21 cellular contexts compared by ENCODE assay signal in the genomic region with DNA sequence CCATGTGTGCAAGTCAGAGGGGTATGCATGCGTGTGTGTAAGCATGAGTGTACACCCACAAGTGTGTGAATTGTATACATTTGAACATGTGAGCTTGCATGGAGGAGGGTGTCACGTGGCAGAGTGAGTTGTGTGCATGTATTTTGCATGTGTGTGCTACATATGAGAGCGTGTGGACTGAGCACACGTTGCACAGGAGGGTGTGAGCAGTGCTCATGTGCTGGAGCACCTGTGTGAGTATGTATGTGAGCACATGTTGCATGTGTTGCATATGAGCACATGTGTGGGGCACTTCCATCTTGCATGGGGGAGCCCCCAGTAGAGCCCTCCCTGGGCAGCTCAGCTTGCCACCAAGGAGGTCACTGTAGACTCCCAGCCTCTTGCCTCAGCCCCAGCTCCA.
A peak's percentile ranks its signal among the peaks of the same experiment; 100 is the strongest.
DNase-seq lines count a peak whose midpoint lies in the region; ATAC-seq, FAIRE-seq and TF ChIP-seq lines count a peak whose summit lies in the region.
"Had no signal": no experiment of that assay in that cellular context is flagged by ENCODE, and none has a peak within 500 bp of the region (broad histone marks: within the 10 kb centered on the region; RNA-seq: fewer than 3 reads in every experiment).

No MANE protein-coding gene starts in this region.

- no peaks in the 10 kb centered on the region for H3K36me3 ChIP-seq in BLaER1 treated with 17β-estradiol and CSF1 and Interleukin-3, amounts not matched to agents 10 nM and 100 nM
- H3K36me3 ChIP-seq in Loucy (ENCODE audit: insufficient read depth, low read length) (no peaks in the 10 kb centered on the region), GM12878 (ENCODE audit: control insufficient read depth in 2 of 2, insufficient read depth in 2 of 2, low read length in 1 of 2) (no peaks in the 10 kb centered on the region)
- H3K36me3 ChIP-seq: BE2C had no signal

- in situ Hi-C loops in GM12878 (cut with MboI): no loop called here

- ATAC-seq in GM12878: no peak
- no peak for ATAC-seq in HG02885 (IDR thresholded peaks at IDR 0.05; ENCODE audit: poor library complexity, unreplicated experiment)
- ATAC-seq: GM23338 had no signal

- intact Hi-C loops in GM12878 (cut with micrococcal nuclease; ENCODE audit: unreplicated experiment): no loop called here

- no peaks in the 10 kb centered on the region for H3K9me2 ChIP-seq in Loucy (replicated peaks; ENCODE audit: low read depth, low read length)

- TF ChIP-seq POLR2A in GM12878 (IDR thresholded peaks at IDR 0.05; ENCODE audit: low read depth, low read length): no peak

- no peak for DNase-seq in GM12878 (ENCODE audit: low read depth, low spot score)
- DNase-seq in occipital lobe (lab: John Stamatoyannopoulos, UW): peak; percentile 5
- no peak for DNase-seq in activated CD4-positive, alpha-beta T cell treated with anti-CD3 and anti-CD28 coated beads for 1 hour
- no peak for DNase-seq in ureter (ENCODE audit: low spot score)
- DNase-seq: BE2C; Caco-2; CD4-positive, alpha-beta T cell; DND-41; Karpas-422; MM.1S; NCI-H1092 treated with DMSO at 0.1 percent for 48 hours; NCI-H1436 treated with DMSO at 0.1 percent for 48 hours; NCI-H2029; NCI-H226; NCI-H524; NCI-H82; Right ventricle myocardium superior had no signal

- SMC1A ChIA-PET in GM12878 (lab: Charles Lee; ENCODE audit: uncharacterized antibody, unreplicated experiment): no interaction called here

- H2AFZ ChIP-seq in Loucy (ENCODE audit: low read length) (peak overlapping the region; percentile 84), GM12878 (ENCODE audit: control insufficient read depth, low read depth, low read length) (no peak overlapping the region)
- H2AFZ ChIP-seq: GM23338 had no signal

- H4K20me1 ChIP-seq in BLaER1 treated with 17β-estradiol and CSF1 and Interleukin-3, amounts not matched to agents 10 nM and 100 nM: no peaks in the 10 kb centered on the region
- H4K20me1 ChIP-seq in Loucy (ENCODE audit: insufficient read depth, low read length, poor library complexity, severe bottlenecking) (no peaks in the 10 kb centered on the region), GM12878 (ENCODE audit: control insufficient read depth, insufficient read depth) (no peaks in the 10 kb centered on the region)

- TF ChIP-seq EP300 in GM12878 (IDR thresholded peaks at IDR 0.05; ENCODE audit: borderline replicate concordance in 1 of 2, control insufficient read depth in 1 of 2, low read depth in 2 of 2, low read length in 2 of 2): no peak

- POLR2A ChIA-PET in GM12878 (lab: Charles Lee): no interaction called here

- H3K9me3 ChIP-seq in BLaER1 treated with 17β-estradiol and CSF1 and Interleukin-3, amounts not matched to agents 10 nM and 100 nM (replicated peaks in 1 of 11): no peaks in the 10 kb centered on the region
- H3K9me3 ChIP-seq in Loucy (ENCODE audit: insufficient read depth, low read depth, low read length) (no peaks in the 10 kb centered on the region), GM12878 (replicated peaks; ENCODE audit: control insufficient read depth, insufficient read depth, low read length) (no peaks in the 10 kb centered on the region)
- H3K9me3 ChIP-seq: BE2C, Caco-2 had no signal

- H3K4me2 ChIP-seq in BLaER1 treated with 17β-estradiol and CSF1 and Interleukin-3, amounts not matched to agents 10 nM and 100 nM: peak overlapping the region in 9 of 11 experiments; percentile 53 to 92 (median 79); a peak in 12 of 22 replicates
- H3K4me2 ChIP-seq in Loucy (ENCODE audit: low read depth, low read length, poor library complexity, severe bottlenecking) (peak overlapping the region; percentile 93), GM12878 (ENCODE audit: control insufficient read depth, insufficient read depth) (no peak overlapping the region)
- H3K4me2 ChIP-seq: GM23338 had no signal

- 55% methylated on average over 4 of the region's 4 CpGs for WGBS in GM12878 (ENCODE audit: insufficient coverage, insufficient replicate concordance, low lambda C conversion rate, missing lambda C conversion rate)

- no peaks in the 10 kb centered on the region for H3K27me3 ChIP-seq in BLaER1 treated with 17β-estradiol and CSF1 and Interleukin-3, amounts not matched to agents 10 nM and 100 nM
- H3K27me3 ChIP-seq in Loucy (ENCODE audit: insufficient read depth, low read length, poor library complexity, severe bottlenecking) (no peaks in the 10 kb centered on the region), GM12878 (replicated peaks in 1 of 2; ENCODE audit: control insufficient read depth in 2 of 2, insufficient read depth in 2 of 2, low read length in 1 of 2) (no peaks in the 10 kb centered on the region; a peak in 1 of 4 replicates)
- H3K27me3 ChIP-seq: BE2C had no signal

- no peak for TF ChIP-seq RAD21 in GM12878 (IDR thresholded peaks at IDR 0.05; ENCODE audit: insufficient read depth, low read depth, low read length)

- 0 out of 2 replicates have a peak, but pooled peaks cover 4% of the 10 kb centered on the region for H3F3A ChIP-seq in Loucy (ENCODE audit: low read depth)

- no peak for TF ChIP-seq CTCF in Loucy (conservative IDR thresholded peaks at IDR 0.05; ENCODE audit: low read length)
- TF ChIP-seq CTCF in GM12878 (IDR thresholded peaks at IDR 0.05 in 2 of 3, conservative IDR thresholded peaks at IDR 0.05 in 1 of 3; ENCODE audit: control insufficient read depth in 2 of 3, extremely low read depth in 1 of 3, insufficient read depth in 1 of 3, low read depth in 3 of 3, low read length in 3 of 3): no peak

- H3K4me3 ChIP-seq in BLaER1 treated with 17β-estradiol and CSF1 and Interleukin-3, amounts not matched to agents 10 nM and 100 nM: no peak overlapping the region
- peak overlapping the region; percentile 89 for H3K4me3 ChIP-seq in Loucy (ENCODE audit: low read length, poor library complexity, severe bottlenecking)
- no peak overlapping the region for H3K4me3 ChIP-seq in GM12878
- H3K4me3 ChIP-seq: GM23338 had no signal

- BruUV-seq in GM12878 (replicated peaks; lab: Mats Ljungman, UMichigan): no TSS peak

- H3K27ac ChIP-seq in BLaER1 treated with 17β-estradiol and CSF1 and Interleukin-3, amounts not matched to agents 10 nM and 100 nM: no peak overlapping the region
- H3K27ac ChIP-seq in GM12878 (ENCODE audit: control insufficient read depth, insufficient read depth): no peak overlapping the region

- peaks cover 18 to 57% (median 45%) of the 10 kb centered on the region in 10 experiments for H3K4me1 ChIP-seq in BLaER1 treated with 17β-estradiol and CSF1 and Interleukin-3, amounts not matched to agents 10 nM and 100 nM
- H3K4me1 ChIP-seq in Loucy (ENCODE audit: insufficient read depth, low read length, poor library complexity, severe bottlenecking): peaks cover 50% of the 10 kb centered on the region
- peaks cover 13% of the 10 kb centered on the region for H3K4me1 ChIP-seq in GM12878 (ENCODE audit: control insufficient read depth, insufficient read depth, low read length)
- H3K4me1 ChIP-seq: BE2C, Caco-2 had no signal

- RAD21 ChIA-PET in GM12878 (lab: Charles Lee; ENCODE audit: unreplicated experiment): no interaction called here

- CTCF ChIA-PET in GM12878 (lab: Yijun Ruan, JAX): interaction anchor here (0.6 kb wide), 1 partner anchor 215 kb away, joined by 3 read pairs; no protein-coding TSS in a partner anchor

- FAIRE-seq in GM12878 (lab: Jason Lieb, UNC): no peak

- no peak overlapping the region for H3K9ac ChIP-seq in BLaER1 treated with 17β-estradiol and CSF1 and Interleukin-3, amounts not matched to agents 10 nM and 100 nM
- H3K9ac ChIP-seq in Loucy (ENCODE audit: low read depth, low read length, poor library complexity, severe bottlenecking) (peak overlapping the region; percentile 91), GM12878 (ENCODE audit: control insufficient read depth, insufficient read depth, low read length) (no peak overlapping the region)

- H3K79me2 ChIP-seq in Loucy (ENCODE audit: insufficient read depth, low read length) (peaks cover 62% of the 10 kb centered on the region), GM12878 (ENCODE audit: control insufficient read depth, insufficient read depth, low read length) (no peaks in the 10 kb centered on the region)

TF ChIP-seq in GM12878, 131 proteins besides CTCF, POLR2A, EP300 and RAD21:
- TF ChIP-seq, protein P1, sequence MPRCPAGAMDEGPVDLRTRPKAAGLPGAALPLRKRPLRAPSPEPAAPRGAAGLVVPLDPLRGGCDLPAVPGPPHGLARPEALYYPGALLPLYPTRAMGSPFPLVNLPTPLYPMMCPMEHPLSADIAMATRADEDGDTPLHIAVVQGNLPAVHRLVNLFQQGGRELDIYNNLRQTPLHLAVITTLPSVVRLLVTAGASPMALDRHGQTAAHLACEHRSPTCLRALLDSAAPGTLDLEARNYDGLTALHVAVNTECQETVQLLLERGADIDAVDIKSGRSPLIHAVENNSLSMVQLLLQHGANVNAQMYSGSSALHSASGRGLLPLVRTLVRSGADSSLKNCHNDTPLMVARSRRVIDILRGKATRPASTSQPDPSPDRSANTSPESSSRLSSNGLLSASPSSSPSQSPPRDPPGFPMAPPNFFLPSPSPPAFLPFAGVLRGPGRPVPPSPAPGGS (IDR thresholded peaks at IDR 0.05; ENCODE audit: borderline replicate concordance, insufficient read depth, low read depth, low read length, poor library complexity, severe bottlenecking): peak; percentile 14
- no peak for TF ChIP-seq IRF4 (IDR thresholded peaks at IDR 0.05; ENCODE audit: low read depth, low read length)
TF ChIP-seq in GM12878: peak in this region for 1.
